17 cellular contexts compared by ENCODE assay signal in genomic region chr11:83691387-83692088, GRCh38.
DNase-seq lines count a peak whose midpoint lies in the region; ATAC-seq and TF ChIP-seq lines count a peak whose summit lies in the region.
"Had no signal": no experiment of that assay in that cellular context is flagged by ENCODE, and none has a peak within 500 bp of the region (broad histone marks: within the 10 kb centered on the region; RNA-seq: fewer than 3 reads in every experiment).

No MANE protein-coding gene starts in this region.

- CTCF ChIA-PET in activated CD8-positive, alpha-beta T cell treated with anti-CD3 and anti-CD28 coated beads, Interleukin-2, amount 10 ng/mL, durations not matched to agents 7 days and 5 days (lab: Charles Lee): no interaction called here

- H3K4me3 ChIP-seq in fibroblast of lung (replicated peaks in 1 of 4; ENCODE audit: control extremely low read depth in 1 of 4, insufficient read depth in 1 of 4, low read depth in 3 of 4, low read length in 4 of 4) (no peak overlapping the region), right lobe of liver (no peak overlapping the region), suprapubic skin (no peak overlapping the region)

- no peaks in the 10 kb centered on the region for H3K36me3 ChIP-seq in fibroblast of lung (ENCODE audit: control insufficient read depth, insufficient read depth, low read length)
- no peaks in the 10 kb centered on the region for H3K36me3 ChIP-seq in right lobe of liver
- no peaks in the 10 kb centered on the region for H3K36me3 ChIP-seq in suprapubic skin

- TF ChIP-seq POLR2A in right lobe of liver (IDR thresholded peaks at IDR 0.05) (no peak), suprapubic skin (IDR thresholded peaks at IDR 0.05) (no peak)

- no peak overlapping the region for H3K9ac ChIP-seq in fibroblast of lung (ENCODE audit: insufficient read depth, low read length)
- H3K9ac ChIP-seq: parathyroid adenoma had no signal

- 43% methylated on average over 12 of the region's 12 CpGs for WGBS in right lobe of liver (ENCODE audit: insufficient coverage, low coverage, low lambda C conversion rate, missing lambda C conversion rate)
- 33% methylated on average over 12 of the region's 12 CpGs for WGBS in suprapubic skin

- H3K9me3 Mint-ChIP-seq in T-helper 2 cell treated with Interferon-gamma antibody and Interleukin-4, amounts not matched to agents 5 μg/mL and 100 μg/mL, for 36 hours: no peaks in the 10 kb centered on the region
- no peaks in the 10 kb centered on the region for H3K9me3 Mint-ChIP-seq in activated CD8-positive, alpha-beta T cell treated with anti-CD3 and anti-CD28 coated beads, Interleukin-2, amount 10 ng/mL, durations not matched to agents 7 days and 5 days (ENCODE audit: insufficient read depth)

- no peak overlapping the region for H3K4me2 ChIP-seq in fibroblast of lung (ENCODE audit: extremely low read depth, insufficient read depth, low read length)

- no peaks in the 10 kb centered on the region for H3K79me2 ChIP-seq in fibroblast of lung (ENCODE audit: control insufficient read depth, insufficient read depth, low read length)
- H3K79me2 ChIP-seq: parathyroid adenoma had no signal

- no peak overlapping the region for H2AFZ ChIP-seq in fibroblast of lung (ENCODE audit: low read length)
- H2AFZ ChIP-seq: parathyroid adenoma had no signal

- H3K27ac ChIP-seq in fibroblast of lung (ENCODE audit: insufficient read depth, low read length) (no peak overlapping the region), right lobe of liver (peak overlapping the region in 1 of 3 donors; percentile 11), suprapubic skin (peak overlapping the region; percentile 0)
- H3K27ac ChIP-seq: parathyroid adenoma had no signal

- H3K36me3 Mint-ChIP-seq in T-helper 2 cell treated with Interferon-gamma antibody and Interleukin-4, amounts not matched to agents 5 μg/mL and 100 μg/mL, for 36 hours (ENCODE audit: low read depth): no peaks in the 10 kb centered on the region
- H3K36me3 Mint-ChIP-seq in activated CD8-positive, alpha-beta T cell treated with anti-CD3 and anti-CD28 coated beads, Interleukin-2, amount 10 ng/mL, durations not matched to agents 7 days and 5 days (ENCODE audit: low read depth): no peaks in the 10 kb centered on the region

- H3K4me3 Mint-ChIP-seq in T-helper 2 cell treated with Interferon-gamma antibody and Interleukin-4, amounts not matched to agents 5 μg/mL and 100 μg/mL, for 36 hours: no peak overlapping the region
- H3K4me3 Mint-ChIP-seq in activated CD8-positive, alpha-beta T cell treated with anti-CD3 and anti-CD28 coated beads, Interleukin-2, amount 10 ng/mL, durations not matched to agents 7 days and 5 days: no peak overlapping the region
- H3K4me3 Mint-ChIP-seq: activated naive CD4-positive, alpha-beta T cell treated with anti-CD3 and anti-CD28 coated beads for 36 hours had no signal

- no peak for TF ChIP-seq EP300 in suprapubic skin (IDR thresholded peaks at IDR 0.05)

- intact Hi-C loops in right lobe of liver (cut with DNase I): no loop called here

- no peaks in the 10 kb centered on the region for H3K27me3 Mint-ChIP-seq in T-helper 2 cell treated with Interferon-gamma antibody and Interleukin-4, amounts not matched to agents 5 μg/mL and 100 μg/mL, for 36 hours (ENCODE audit: low read depth)
- H3K27me3 Mint-ChIP-seq in activated CD8-positive, alpha-beta T cell treated with anti-CD3 and anti-CD28 coated beads, Interleukin-2, amount 10 ng/mL, durations not matched to agents 7 days and 5 days (ENCODE audit: low read depth): no peaks in the 10 kb centered on the region

- peak; percentile 71 to 98 (median 94) for ATAC-seq in right lobe of liver
- ATAC-seq in GM21528 (IDR thresholded peaks at IDR 0.05; ENCODE audit: low FRiP score, unreplicated experiment): no peak
- no peak for ATAC-seq in activated CD8-positive, alpha-beta T cell treated with anti-CD3 and anti-CD28 coated beads, Interleukin-2, amount 10 ng/mL, durations not matched to agents 7 days and 5 days
- ATAC-seq in HG03175 (IDR thresholded peaks at IDR 0.05; ENCODE audit: unreplicated experiment): no peak
- ATAC-seq: Panc1 had no signal

- peak; percentile 60 for DNase-seq in NCI-H460 (ENCODE audit: extremely low read depth, low read depth)
- DNase-seq in fibroblast of lung (ENCODE audit: low read depth in 2 of 2): peak; percentile 12 to 54
- DNase-seq in right lobe of liver: peak in 2 of 3 donors; percentile 9 to 55
- no peak for DNase-seq in suprapubic skin (ENCODE audit: low spot score in 2 of 2)
- DNase-seq in T-helper 2 cell treated with Interferon-gamma antibody and Interleukin-4, amounts not matched to agents 5 μg/mL and 100 μg/mL, for 36 hours (ENCODE audit: low spot score): no peak
- no peak for DNase-seq in activated CD8-positive, alpha-beta T cell treated with anti-CD3 and anti-CD28 coated beads, Interleukin-2, amount 10 ng/mL, durations not matched to agents 7 days and 5 days
- DNase-seq: activated CD4-positive, CD25-positive, alpha-beta regulatory T cell treated with anti-CD3 and anti-CD28 coated beads, Interleukin-2, amount 50 U/mL, for 72 hours; activated CD8-positive, alpha-beta memory T cell treated with anti-CD3 and anti-CD28 coated beads, Interleukin-2, amount 50 U/mL, for 48 hours; activated naive CD4-positive, alpha-beta T cell treated with anti-CD3 and anti-CD28 coated beads for 36 hours; DND-41; Kasumi-1; NCI-H1694; NCI-H524 treated with DMSO at 0.1 percent for 48 hours had no signal

- H4K20me1 ChIP-seq in fibroblast of lung (ENCODE audit: control insufficient read depth, extremely low read depth, insufficient read depth, low read length): no peaks in the 10 kb centered on the region

- H3K9me3 ChIP-seq in fibroblast of lung (ENCODE audit: control insufficient read depth, insufficient read depth, low read depth, low read length): no peaks in the 10 kb centered on the region
- H3K9me3 ChIP-seq in right lobe of liver: no peaks in the 10 kb centered on the region
- H3K9me3 ChIP-seq in suprapubic skin: no peaks in the 10 kb centered on the region

- no peaks in the 10 kb centered on the region for H3K4me1 Mint-ChIP-seq in T-helper 2 cell treated with Interferon-gamma antibody and Interleukin-4, amounts not matched to agents 5 μg/mL and 100 μg/mL, for 36 hours (ENCODE audit: low read depth)
- no peaks in the 10 kb centered on the region for H3K4me1 Mint-ChIP-seq in activated CD8-positive, alpha-beta T cell treated with anti-CD3 and anti-CD28 coated beads, Interleukin-2, amount 10 ng/mL, durations not matched to agents 7 days and 5 days (ENCODE audit: low read depth)

- H3K27me3 ChIP-seq in fibroblast of lung (ENCODE audit: control insufficient read depth, insufficient read depth, low read length) (no peaks in the 10 kb centered on the region), right lobe of liver (no peaks in the 10 kb centered on the region), suprapubic skin (no peaks in the 10 kb centered on the region)

- POLR2A ChIA-PET in activated CD8-positive, alpha-beta T cell treated with anti-CD3 and anti-CD28 coated beads, Interleukin-2, amount 10 ng/mL, durations not matched to agents 7 days and 5 days (lab: Charles Lee): no interaction called here

- H3K27ac Mint-ChIP-seq in T-helper 2 cell treated with Interferon-gamma antibody and Interleukin-4, amounts not matched to agents 5 μg/mL and 100 μg/mL, for 36 hours: no peak overlapping the region
- no peak overlapping the region for H3K27ac Mint-ChIP-seq in activated CD8-positive, alpha-beta T cell treated with anti-CD3 and anti-CD28 coated beads, Interleukin-2, amount 10 ng/mL, durations not matched to agents 7 days and 5 days
- H3K27ac Mint-ChIP-seq: activated naive CD4-positive, alpha-beta T cell treated with anti-CD3 and anti-CD28 coated beads for 36 hours had no signal

- H3K4me1 ChIP-seq in fibroblast of lung (ENCODE audit: control insufficient read depth, extremely low read depth, insufficient read depth, low read length): no peaks in the 10 kb centered on the region
- H3K4me1 ChIP-seq in right lobe of liver: no peaks in the 10 kb centered on the region
- H3K4me1 ChIP-seq in suprapubic skin: peaks cover 29% of the 10 kb centered on the region

- TF ChIP-seq CTCF in fibroblast of lung (conservative IDR thresholded peaks at IDR 0.05 in 1 of 2, IDR thresholded peaks at IDR 0.05 in 1 of 2; ENCODE audit: low read depth in 1 of 2, low read length in 2 of 2) (no peak), right lobe of liver (IDR thresholded peaks at IDR 0.05) (no peak), suprapubic skin (IDR thresholded peaks at IDR 0.05) (no peak)

Comparison
In these comparisons a context has a peak if more than half of its experiments do, and no peak if none do; other contexts are left out.
1. DNase-seq: peak in NCI-H460 (single experiment), fibroblast of lung (2 of 2) and right lobe of liver (2 of 3); none in suprapubic skin (0 of 2), T-helper 2 cell treated with Interferon-gamma antibody and Interleukin-4, amounts not matched to agents 5 μg/mL and 100 μg/mL, for 36 hours (single experiment) and activated CD8-positive, alpha-beta T cell treated with anti-CD3 and anti-CD28 coated beads, Interleukin-2, amount 10 ng/mL, durations not matched to agents 7 days and 5 days (single experiment).
2. ATAC-seq: peak in right lobe of liver (4 of 4); none in GM21528 (single experiment), activated CD8-positive, alpha-beta T cell treated with anti-CD3 and anti-CD28 coated beads, Interleukin-2, amount 10 ng/mL, durations not matched to agents 7 days and 5 days (single experiment) and HG03175 (single experiment).